In genomic region chr10:104254493-104255243, GRCh38 we compare ENCODE assay signal across 1 cellular context.
TF ChIP-seq lines count a peak whose summit lies in the region.

Gene GSTO1 (plus strand): TSS chr10:104254892. CDS start chr10:104254929, 37 bp downstream.

TF ChIP-seq in HepG2, 621 proteins besides CTCF, POLR2A, EP300 and RAD21 (continued from another document and continues in another):
- TF ChIP-seq MBNL3 (CRISPR knock-in tag; conservative IDR thresholded peaks at IDR 0.05) (no peak), FIP1L1 (IDR thresholded peaks at IDR 0.05; ENCODE audit: borderline replicate concordance, insufficient read depth, low read depth, low read length) (no peak), SNAPC5 (CRISPR knock-in tag; IDR thresholded peaks at IDR 0.05; ENCODE audit: borderline replicate concordance) (no peak), ZNF20 (CRISPR knock-in tag; IDR thresholded peaks at IDR 0.05) (no peak), ZNF570 (CRISPR knock-in tag; IDR thresholded peaks at IDR 0.05; ENCODE audit: borderline replicate concordance) (no peak), ZNF761 (CRISPR knock-in tag; conservative IDR thresholded peaks at IDR 0.05) (no peak), ARID2 (CRISPR knock-in tag; IDR thresholded peaks at IDR 0.05; ENCODE audit: borderline replicate concordance) (no peak), SP140L (CRISPR knock-in tag; IDR thresholded peaks at IDR 0.05; ENCODE audit: borderline replicate concordance) (no peak), ZNF382 (CRISPR knock-in tag; IDR thresholded peaks at IDR 0.05; ENCODE audit: borderline replicate concordance) (no peak), ZNF44 (CRISPR knock-in tag; IDR thresholded peaks at IDR 0.05) (no peak), ATF3 (CRISPR knock-in tag; IDR thresholded peaks at IDR 0.05) (no peak), ZNF326 (CRISPR knock-in tag; IDR thresholded peaks at IDR 0.05; ENCODE audit: borderline replicate concordance) (no peak), NR2F2 (IDR thresholded peaks at IDR 0.05; ENCODE audit: borderline replicate concordance, low read depth) (peak; percentile 88), ZNF414 (CRISPR knock-in tag; IDR thresholded peaks at IDR 0.05) (no peak), MZF1 (CRISPR knock-in tag; IDR thresholded peaks at IDR 0.05; ENCODE audit: borderline replicate concordance) (no peak; the same call in 1 of the 2 replicates), ZNF234 (CRISPR knock-in tag; conservative IDR thresholded peaks at IDR 0.05) (no peak), NFYC (CRISPR knock-in tag; IDR thresholded peaks at IDR 0.05) (no peak), SKI (IDR thresholded peaks at IDR 0.05; ENCODE audit: partially characterized antibody) (peak; percentile 60), SALL2 (CRISPR knock-in tag; IDR thresholded peaks at IDR 0.05) (no peak), RBM22 (optimal IDR thresholded peaks at IDR 0.05; ENCODE audit: low read length) (no peak), ZSCAN12 (CRISPR knock-in tag; IDR thresholded peaks at IDR 0.05) (no peak), ZNF639 (CRISPR knock-in tag; conservative IDR thresholded peaks at IDR 0.05) (no peak), ZBTB42 (CRISPR knock-in tag; IDR thresholded peaks at IDR 0.05) (peak; percentile 75; the same call in 1 of the 2 replicates), NFRKB (IDR thresholded peaks at IDR 0.05) (no peak), ZNF879 (CRISPR knock-in tag; IDR thresholded peaks at IDR 0.05) (no peak), RARG (CRISPR knock-in tag; IDR thresholded peaks at IDR 0.05; ENCODE audit: low read depth) (no peak), KDM4B (CRISPR knock-in tag; IDR thresholded peaks at IDR 0.05) (no peak), ZNF24 (IDR thresholded peaks at IDR 0.05) (no peak), ZNF780A (CRISPR knock-in tag; IDR thresholded peaks at IDR 0.05) (no peak)
- TF ChIP-seq, protein P1, sequence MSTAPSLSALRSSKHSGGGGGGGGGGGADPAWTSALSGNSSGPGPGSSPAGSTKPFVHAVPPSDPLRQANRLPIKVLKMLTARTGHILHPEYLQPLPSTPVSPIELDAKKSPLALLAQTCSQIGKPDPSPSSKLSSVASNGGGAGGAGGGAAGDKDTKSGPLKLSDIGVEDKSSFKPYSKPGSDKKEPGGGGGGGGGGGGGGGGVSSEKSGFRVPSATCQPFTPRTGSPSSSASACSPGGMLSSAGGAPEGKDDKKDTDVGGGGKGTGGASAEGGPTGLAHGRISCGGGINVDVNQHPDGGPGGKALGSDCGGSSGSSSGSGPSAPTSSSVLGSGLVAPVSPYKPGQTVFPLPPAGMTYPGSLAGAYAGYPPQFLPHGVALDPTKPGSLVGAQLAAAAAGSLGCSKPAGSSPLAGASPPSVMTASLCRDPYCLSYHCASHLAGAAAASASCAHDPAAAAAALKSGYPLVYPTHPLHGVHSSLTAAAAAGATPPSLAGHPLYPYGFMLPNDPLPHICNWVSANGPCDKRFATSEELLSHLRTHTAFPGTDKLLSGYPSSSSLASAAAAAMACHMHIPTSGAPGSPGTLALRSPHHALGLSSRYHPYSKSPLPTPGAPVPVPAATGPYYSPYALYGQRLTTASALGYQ (CRISPR knock-in tag; IDR thresholded peaks at IDR 0.05): no peak
- TF ChIP-seq, protein P2, sequence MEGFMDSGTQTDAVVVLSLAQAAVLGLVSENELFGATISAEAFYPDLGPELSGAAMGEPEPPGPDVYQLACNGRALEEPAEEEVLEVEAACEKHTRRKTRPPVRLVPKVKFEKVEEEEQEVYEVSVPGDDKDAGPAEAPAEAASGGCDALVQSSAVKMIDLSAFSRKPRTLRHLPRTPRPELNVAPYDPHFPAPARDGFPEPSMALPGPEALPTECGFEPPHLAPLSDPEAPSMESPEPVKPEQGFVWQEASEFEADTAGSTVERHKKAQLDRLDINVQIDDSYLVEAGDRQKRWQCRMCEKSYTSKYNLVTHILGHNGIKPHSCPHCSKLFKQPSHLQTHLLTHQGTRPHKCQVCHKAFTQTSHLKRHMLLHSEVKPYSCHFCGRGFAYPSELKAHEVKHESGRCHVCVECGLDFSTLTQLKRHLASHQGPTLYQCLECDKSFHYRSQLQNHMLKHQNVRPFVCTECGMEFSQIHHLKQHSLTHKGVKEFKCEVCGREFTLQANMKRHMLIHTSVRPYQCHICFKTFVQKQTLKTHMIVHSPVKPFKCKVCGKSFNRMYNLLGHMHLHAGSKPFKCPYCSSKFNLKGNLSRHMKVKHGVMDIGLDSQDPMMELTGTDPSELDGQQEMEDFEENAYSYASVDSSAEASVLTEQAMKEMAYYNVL (CRISPR knock-in tag; IDR thresholded peaks at IDR 0.05; ENCODE audit: borderline replicate concordance): no peak
- TF ChIP-seq, protein P3, sequence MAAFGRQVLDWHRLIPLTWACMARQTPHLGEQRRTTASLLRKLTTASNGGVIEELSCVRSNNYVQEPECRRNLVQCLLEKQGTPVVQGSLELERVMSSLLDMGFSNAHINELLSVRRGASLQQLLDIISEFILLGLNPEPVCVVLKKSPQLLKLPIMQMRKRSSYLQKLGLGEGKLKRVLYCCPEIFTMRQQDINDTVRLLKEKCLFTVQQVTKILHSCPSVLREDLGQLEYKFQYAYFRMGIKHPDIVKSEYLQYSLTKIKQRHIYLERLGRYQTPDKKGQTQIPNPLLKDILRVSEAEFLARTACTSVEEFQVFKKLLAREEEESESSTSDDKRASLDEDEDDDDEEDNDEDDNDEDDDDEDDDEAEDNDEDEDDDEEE (CRISPR knock-in tag; IDR thresholded peaks at IDR 0.05): peak; percentile 94
- TF ChIP-seq, protein P4, sequence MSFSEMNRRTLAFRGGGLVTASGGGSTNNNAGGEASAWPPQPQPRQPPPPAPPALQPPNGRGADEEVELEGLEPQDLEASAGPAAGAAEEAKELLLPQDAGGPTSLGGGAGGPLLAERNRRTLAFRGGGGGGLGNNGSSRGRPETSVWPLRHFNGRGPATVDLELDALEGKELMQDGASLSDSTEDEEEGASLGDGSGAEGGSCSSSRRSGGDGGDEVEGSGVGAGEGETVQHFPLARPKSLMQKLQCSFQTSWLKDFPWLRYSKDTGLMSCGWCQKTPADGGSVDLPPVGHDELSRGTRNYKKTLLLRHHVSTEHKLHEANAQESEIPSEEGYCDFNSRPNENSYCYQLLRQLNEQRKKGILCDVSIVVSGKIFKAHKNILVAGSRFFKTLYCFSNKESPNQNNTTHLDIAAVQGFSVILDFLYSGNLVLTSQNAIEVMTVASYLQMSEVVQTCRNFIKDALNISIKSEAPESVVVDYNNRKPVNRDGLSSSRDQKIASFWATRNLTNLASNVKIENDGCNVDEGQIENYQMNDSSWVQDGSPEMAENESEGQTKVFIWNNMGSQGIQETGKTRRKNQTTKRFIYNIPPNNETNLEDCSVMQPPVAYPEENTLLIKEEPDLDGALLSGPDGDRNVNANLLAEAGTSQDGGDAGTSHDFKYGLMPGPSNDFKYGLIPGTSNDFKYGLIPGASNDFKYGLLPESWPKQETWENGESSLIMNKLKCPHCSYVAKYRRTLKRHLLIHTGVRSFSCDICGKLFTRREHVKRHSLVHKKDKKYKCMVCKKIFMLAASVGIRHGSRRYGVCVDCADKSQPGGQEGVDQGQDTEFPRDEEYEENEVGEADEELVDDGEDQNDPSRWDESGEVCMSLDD (CRISPR knock-in tag; IDR thresholded peaks at IDR 0.05; ENCODE audit: borderline replicate concordance): no peak
- TF ChIP-seq, protein P5, sequence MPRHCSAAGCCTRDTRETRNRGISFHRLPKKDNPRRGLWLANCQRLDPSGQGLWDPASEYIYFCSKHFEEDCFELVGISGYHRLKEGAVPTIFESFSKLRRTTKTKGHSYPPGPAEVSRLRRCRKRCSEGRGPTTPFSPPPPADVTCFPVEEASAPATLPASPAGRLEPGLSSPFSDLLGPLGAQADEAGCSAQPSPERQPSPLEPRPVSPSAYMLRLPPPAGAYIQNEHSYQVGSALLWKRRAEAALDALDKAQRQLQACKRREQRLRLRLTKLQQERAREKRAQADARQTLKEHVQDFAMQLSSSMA (CRISPR knock-in tag; IDR thresholded peaks at IDR 0.05): peak; percentile 35; the same call in 1 of the 2 replicates
- TF ChIP-seq, protein P6, sequence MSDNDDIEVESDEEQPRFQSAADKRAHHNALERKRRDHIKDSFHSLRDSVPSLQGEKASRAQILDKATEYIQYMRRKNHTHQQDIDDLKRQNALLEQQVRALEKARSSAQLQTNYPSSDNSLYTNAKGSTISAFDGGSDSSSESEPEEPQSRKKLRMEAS (IDR thresholded peaks at IDR 0.05): peak; percentile 69
- TF ChIP-seq, protein P7, sequence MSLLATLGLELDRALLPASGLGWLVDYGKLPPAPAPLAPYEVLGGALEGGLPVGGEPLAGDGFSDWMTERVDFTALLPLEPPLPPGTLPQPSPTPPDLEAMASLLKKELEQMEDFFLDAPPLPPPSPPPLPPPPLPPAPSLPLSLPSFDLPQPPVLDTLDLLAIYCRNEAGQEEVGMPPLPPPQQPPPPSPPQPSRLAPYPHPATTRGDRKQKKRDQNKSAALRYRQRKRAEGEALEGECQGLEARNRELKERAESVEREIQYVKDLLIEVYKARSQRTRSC (CRISPR knock-in tag; IDR thresholded peaks at IDR 0.05; ENCODE audit: low read depth): no peak
- TF ChIP-seq, protein P8, sequence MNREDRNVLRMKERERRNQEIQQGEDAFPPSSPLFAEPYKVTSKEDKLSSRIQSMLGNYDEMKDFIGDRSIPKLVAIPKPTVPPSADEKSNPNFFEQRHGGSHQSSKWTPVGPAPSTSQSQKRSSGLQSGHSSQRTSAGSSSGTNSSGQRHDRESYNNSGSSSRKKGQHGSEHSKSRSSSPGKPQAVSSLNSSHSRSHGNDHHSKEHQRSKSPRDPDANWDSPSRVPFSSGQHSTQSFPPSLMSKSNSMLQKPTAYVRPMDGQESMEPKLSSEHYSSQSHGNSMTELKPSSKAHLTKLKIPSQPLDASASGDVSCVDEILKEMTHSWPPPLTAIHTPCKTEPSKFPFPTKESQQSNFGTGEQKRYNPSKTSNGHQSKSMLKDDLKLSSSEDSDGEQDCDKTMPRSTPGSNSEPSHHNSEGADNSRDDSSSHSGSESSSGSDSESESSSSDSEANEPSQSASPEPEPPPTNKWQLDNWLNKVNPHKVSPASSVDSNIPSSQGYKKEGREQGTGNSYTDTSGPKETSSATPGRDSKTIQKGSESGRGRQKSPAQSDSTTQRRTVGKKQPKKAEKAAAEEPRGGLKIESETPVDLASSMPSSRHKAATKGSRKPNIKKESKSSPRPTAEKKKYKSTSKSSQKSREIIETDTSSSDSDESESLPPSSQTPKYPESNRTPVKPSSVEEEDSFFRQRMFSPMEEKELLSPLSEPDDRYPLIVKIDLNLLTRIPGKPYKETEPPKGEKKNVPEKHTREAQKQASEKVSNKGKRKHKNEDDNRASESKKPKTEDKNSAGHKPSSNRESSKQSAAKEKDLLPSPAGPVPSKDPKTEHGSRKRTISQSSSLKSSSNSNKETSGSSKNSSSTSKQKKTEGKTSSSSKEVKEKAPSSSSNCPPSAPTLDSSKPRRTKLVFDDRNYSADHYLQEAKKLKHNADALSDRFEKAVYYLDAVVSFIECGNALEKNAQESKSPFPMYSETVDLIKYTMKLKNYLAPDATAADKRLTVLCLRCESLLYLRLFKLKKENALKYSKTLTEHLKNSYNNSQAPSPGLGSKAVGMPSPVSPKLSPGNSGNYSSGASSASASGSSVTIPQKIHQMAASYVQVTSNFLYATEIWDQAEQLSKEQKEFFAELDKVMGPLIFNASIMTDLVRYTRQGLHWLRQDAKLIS (CRISPR knock-in tag; IDR thresholded peaks at IDR 0.05): no peak
- TF ChIP-seq, protein P9, sequence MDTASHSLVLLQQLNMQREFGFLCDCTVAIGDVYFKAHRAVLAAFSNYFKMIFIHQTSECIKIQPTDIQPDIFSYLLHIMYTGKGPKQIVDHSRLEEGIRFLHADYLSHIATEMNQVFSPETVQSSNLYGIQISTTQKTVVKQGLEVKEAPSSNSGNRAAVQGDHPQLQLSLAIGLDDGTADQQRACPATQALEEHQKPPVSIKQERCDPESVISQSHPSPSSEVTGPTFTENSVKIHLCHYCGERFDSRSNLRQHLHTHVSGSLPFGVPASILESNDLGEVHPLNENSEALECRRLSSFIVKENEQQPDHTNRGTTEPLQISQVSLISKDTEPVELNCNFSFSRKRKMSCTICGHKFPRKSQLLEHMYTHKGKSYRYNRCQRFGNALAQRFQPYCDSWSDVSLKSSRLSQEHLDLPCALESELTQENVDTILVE (CRISPR knock-in tag; IDR thresholded peaks at IDR 0.05): no peak
- TF ChIP-seq, protein P10, sequence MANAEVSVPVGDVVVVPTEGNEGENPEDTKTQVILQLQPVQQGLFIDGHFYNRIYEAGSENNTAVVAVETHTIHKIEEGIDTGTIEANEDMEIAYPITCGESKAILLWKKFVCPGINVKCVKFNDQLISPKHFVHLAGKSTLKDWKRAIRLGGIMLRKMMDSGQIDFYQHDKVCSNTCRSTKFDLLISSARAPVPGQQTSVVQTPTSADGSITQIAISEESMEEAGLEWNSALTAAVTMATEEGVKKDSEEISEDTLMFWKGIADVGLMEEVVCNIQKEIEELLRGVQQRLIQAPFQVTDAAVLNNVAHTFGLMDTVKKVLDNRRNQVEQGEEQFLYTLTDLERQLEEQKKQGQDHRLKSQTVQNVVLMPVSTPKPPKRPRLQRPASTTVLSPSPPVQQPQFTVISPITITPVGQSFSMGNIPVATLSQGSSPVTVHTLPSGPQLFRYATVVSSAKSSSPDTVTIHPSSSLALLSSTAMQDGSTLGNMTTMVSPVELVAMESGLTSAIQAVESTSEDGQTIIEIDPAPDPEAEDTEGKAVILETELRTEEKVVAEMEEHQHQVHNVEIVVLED (CRISPR knock-in tag; IDR thresholded peaks at IDR 0.05; ENCODE audit: borderline replicate concordance): 0 out of 2 replicates have a peak, but pooled peaks have one; percentile 27
